ENCODE assay signal across 22 cellular contexts in the genomic region with DNA sequence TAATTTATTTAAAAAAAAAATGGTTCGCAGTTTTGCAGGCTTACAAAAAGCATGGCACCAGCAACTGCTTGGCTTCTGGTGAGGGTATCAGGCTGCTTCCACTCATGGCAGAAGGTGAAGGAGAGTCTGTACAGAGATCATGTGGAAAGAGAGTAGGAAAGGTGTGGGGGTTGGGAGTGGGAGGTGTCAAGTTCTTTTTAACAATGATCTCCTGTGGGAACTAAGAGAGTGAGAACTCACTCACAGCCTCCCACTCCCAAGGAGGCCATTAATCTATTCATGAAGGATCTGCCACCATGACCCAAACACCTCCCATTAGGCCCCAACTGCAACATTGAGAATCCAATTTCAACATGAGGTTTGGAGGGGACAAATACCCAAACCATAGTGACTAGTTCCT.
"Had no signal": no experiment of that assay in that cellular context is flagged by ENCODE, and none has a peak within 500 bp of the region (broad histone marks: within the 10 kb centered on the region; RNA-seq: fewer than 3 reads in every experiment).

No MANE protein-coding gene starts in this region.

- H3K36me3 ChIP-seq: esophagus muscularis mucosa, gastroesophageal sphincter, heart left ventricle, left lung, lower lobe of right lung had no signal

- H3K36me3 Mint-ChIP-seq: immature natural killer cell, mesothelial cell of epicardium had no signal

- H3K4me3 ChIP-seq: coronary artery, dorsolateral prefrontal cortex, esophagus muscularis mucosa, gastroesophageal sphincter, heart left ventricle, hepatocyte, left lung, lower lobe of right lung, mucosa of descending colon had no signal

- H3K4me1 Mint-ChIP-seq: immature natural killer cell, mesothelial cell of epicardium had no signal

- H2AFZ ChIP-seq: hepatocyte had no signal

- H3K27ac Mint-ChIP-seq: immature natural killer cell, mesothelial cell of epicardium had no signal

- H3K4me1 ChIP-seq: foreskin keratinocyte, heart left ventricle, left lung, lower lobe of right lung had no signal

- H3K4me3 Mint-ChIP-seq: immature natural killer cell, mesothelial cell of epicardium had no signal

- H3K27me3 ChIP-seq: dorsolateral prefrontal cortex, esophagus muscularis mucosa, foreskin keratinocyte, gastroesophageal sphincter, heart left ventricle, hepatocyte, left lung had no signal

- H3K4me2 ChIP-seq: hepatocyte had no signal

- ATAC-seq: foreskin keratinocyte, gastroesophageal sphincter, heart left ventricle, left colon, left ventricle myocardium superior, mucosa of descending colon had no signal

- H3K27ac ChIP-seq: coronary artery, dorsolateral prefrontal cortex, esophagus muscularis mucosa, foreskin keratinocyte, gastroesophageal sphincter, heart left ventricle, hepatocyte, left lung, lower lobe of right lung had no signal

- DNase-seq: dermis blood vessel endothelial cell; dorsolateral prefrontal cortex; effector CD4-positive, alpha-beta T cell; effector memory CD4-positive, alpha-beta T cell; foreskin keratinocyte; heart left ventricle; hypothalamus; immature natural killer cell; islet precursor cell; kidney; kidney glomerular epithelial cell; left colon; left ventricle myocardium superior; lower lobe of right lung; mesenchymal stem cell; mucosa of descending colon had no signal

- H3K79me2 ChIP-seq: hepatocyte had no signal

- H3K9me3 Mint-ChIP-seq: immature natural killer cell, mesothelial cell of epicardium had no signal
